ENCODE assay signal across 8 cellular contexts in genomic region chr10:87863102-87863943, GRCh38. TPM values are rescaled to one million over a fixed set of nuclear protein-coding genes. Genes with fewer than 3 reads are reported as not detected.
DNase-seq lines count a peak whose midpoint lies in the region; TF ChIP-seq lines count a peak whose summit lies in the region.

KLLN (minus strand) TSS chr10:87863533; CDS start chr10:87862487, 1,046 bp downstream.
PTEN (plus strand) TSS chr10:87863625; CDS start chr10:87864470, 845 bp downstream.

- H3K4me3 ChIP-seq in NB4 (ENCODE audit: low read depth, low read length) (peak within 1 kb of the TSS; percentile 92), testis (peak within 1 kb of the TSS; percentile 93 to 96)

- DNase-seq in HCEC 1CT (peak; percentile 93), NB4 (ENCODE audit: low read depth) (peak; percentile 97), SKM-1 treated with dmso at 0.1 percent for 144 hours (lab: John Stamatoyannopoulos, UW; ENCODE audit: unreplicated experiment) (peak; percentile 89), head of caudate nucleus (peak; percentile 79 to 96 (median 90)), osteocyte (ENCODE audit: extremely low spot score, unreplicated experiment) (peak; percentile 96), testis (peak; percentile 94)
- peak; percentile 88 for DNase-seq in activated naive CD8-positive, alpha-beta T cell treated with anti-CD3 and anti-CD28 coated beads for 36 hours

- no peaks in the 10 kb centered on the region for H3K9me3 Mint-ChIP-seq in activated naive CD8-positive, alpha-beta T cell treated with anti-CD3 and anti-CD28 coated beads for 36 hours
- no peaks in the 10 kb centered on the region for H3K9me3 Mint-ChIP-seq in osteocyte (ENCODE audit: unreplicated experiment)

- intact Hi-C loops in head of caudate nucleus (cut with DNase I) (loop anchor here (2.0 to 5.0 kb wide), 2 partner anchors 45 to 524 kb away; partner anchors contain the start of gene ATAD1), testis (cut with DNase I; ENCODE audit: low total_unique reads) (loop anchor here (10.0 kb wide), 2 partner anchors 181 to 521 kb away; no protein-coding TSS in a partner anchor)

- TF ChIP-seq POLR2A in NB4 (IDR thresholded peaks at IDR 0.05; ENCODE audit: extremely low read depth, insufficient read length) (peak; percentile 71), testis (IDR thresholded peaks at IDR 0.05) (peak; percentile 48)

- TF ChIP-seq CTCF in NB4 (IDR thresholded peaks at IDR 0.05; ENCODE audit: low read depth, low read length) (no peak), osteocyte (IDR thresholded peaks at IDR 0.05) (no peak), testis (IDR thresholded peaks at IDR 0.05) (peak in 1 of 3 experiments; percentile 7)

- H3K4me1 ChIP-seq in ES-I3 (ENCODE audit: insufficient read depth, low read length) (peaks cover 4% of the 10 kb centered on the region; the same call in 1 of the 2 replicates), testis (peaks cover 13% of the 10 kb centered on the region)

- peaks cover 33% of the 10 kb centered on the region for H3K4me1 Mint-ChIP-seq in activated naive CD8-positive, alpha-beta T cell treated with anti-CD3 and anti-CD28 coated beads for 36 hours
- H3K4me1 Mint-ChIP-seq in osteocyte (ENCODE audit: unreplicated experiment) = peaks cover 20% of the 10 kb centered on the region

- 0% methylated on average over 2 to 52 of the region's 88 CpGs for WGBS in testis, 2 donors

- peaks cover 21% of the 10 kb centered on the region for H3K36me3 Mint-ChIP-seq in activated naive CD8-positive, alpha-beta T cell treated with anti-CD3 and anti-CD28 coated beads for 36 hours
- H3K36me3 Mint-ChIP-seq in osteocyte (ENCODE audit: unreplicated experiment) = no peaks in the 10 kb centered on the region

- H3K9me3 ChIP-seq in ES-I3 (ENCODE audit: control insufficient read depth, insufficient read depth, low read length) (no peaks in the 10 kb centered on the region), testis (no peaks in the 10 kb centered on the region)

- H3K27ac Mint-ChIP-seq in activated naive CD8-positive, alpha-beta T cell treated with anti-CD3 and anti-CD28 coated beads for 36 hours = peak within 1 kb of the TSS; percentile 93
- H3K27ac Mint-ChIP-seq in osteocyte (ENCODE audit: unreplicated experiment) = peak within 1 kb of the TSS; percentile 89

- H3K27me3 Mint-ChIP-seq in activated naive CD8-positive, alpha-beta T cell treated with anti-CD3 and anti-CD28 coated beads for 36 hours = no peaks in the 10 kb centered on the region
- no peaks in the 10 kb centered on the region for H3K27me3 Mint-ChIP-seq in osteocyte (ENCODE audit: unreplicated experiment)

- H3K36me3 ChIP-seq in ES-I3 (ENCODE audit: insufficient read depth, low read length) (no peaks in the 10 kb centered on the region), testis (ENCODE audit: low read depth, missing control alignments) (no peaks in the 10 kb centered on the region)

- H3K27ac ChIP-seq in testis = peak within 1 kb of the TSS; percentile 87 to 99

- H3K4me3 Mint-ChIP-seq in activated naive CD8-positive, alpha-beta T cell treated with anti-CD3 and anti-CD28 coated beads for 36 hours = peak within 1 kb of the TSS; percentile 88
- H3K4me3 Mint-ChIP-seq in osteocyte (ENCODE audit: unreplicated experiment) = peak within 1 kb of the TSS; percentile 95

- no peaks in the 10 kb centered on the region for H3K27me3 ChIP-seq in testis

- peak within 1 kb of the TSS; percentile 76 for H3K9ac ChIP-seq in ES-I3 (ENCODE audit: low read depth, low read length)

RNA-seq across cellular contexts. Expression of gene KLLN, which starts in this region (rescaled TPM):
- under 1 TPM; 0.58 to 0.64 TPM for total RNA-seq in activated naive CD8-positive, alpha-beta T cell treated with anti-CD3 and anti-CD28 coated beads for 36 hours
- total RNA-seq in osteocyte (0.39 and 0.46 TPM in 2 replicates), testis (1 to 10 TPM; 2.0 to 3.9 TPM)
- polyA plus RNA-seq in testis (ENCODE audit: insufficient read depth, low read depth, low replicate concordance) = 2.0 TPM

RNA-seq across cellular contexts. Expression of gene PTEN, which starts in this region (rescaled TPM):
- total RNA-seq in activated naive CD8-positive, alpha-beta T cell treated with anti-CD3 and anti-CD28 coated beads for 36 hours = 10 to 100 TPM; 44.5 to 50.8 TPM
- 67.6 and 69.3 TPM in 2 replicates for total RNA-seq in osteocyte
- 100 to 1,000 TPM in 1 of 2 donors, 10 to 100 TPM in 1; 85.4 to 118 TPM for total RNA-seq in testis
- polyA plus RNA-seq in testis (ENCODE audit: insufficient read depth, low read depth, low replicate concordance) = 96.8 TPM

Comparison
In these comparisons a context has a peak if more than half of its experiments do, and no peak if none do; other contexts are left out.
1. Peak in every context shown above with its lines: DNase-seq, H3K4me3 ChIP-seq and H3K27ac ChIP-seq.